Comparison of ENCODE assay signal across 13 cellular contexts in genomic region chr19:14127929-14128509, GRCh38. TPM values are rescaled to one million over a fixed set of nuclear protein-coding genes. Genes with fewer than 3 reads are reported as not detected.
DNase-seq lines count a peak whose midpoint lies in the region; ATAC-seq and TF ChIP-seq lines count a peak whose summit lies in the region.
"Had no signal": no experiment of that assay in that cellular context is flagged by ENCODE, and none has a peak within 500 bp of the region (broad histone marks: within the 10 kb centered on the region; RNA-seq: fewer than 3 reads in every experiment).

No MANE protein-coding gene starts in this region.

- 19 to 42% methylated on average over 4 of the region's 4 CpGs for WGBS in lung, 2 donors

- TF ChIP-seq CTCF in choroid plexus epithelial cell (conservative IDR thresholded peaks at IDR 0.05; ENCODE audit: low read depth, low read length) = no peak
- TF ChIP-seq CTCF in lung (IDR thresholded peaks at IDR 0.05; ENCODE audit: control extremely low read depth, extremely low read depth) = no peak

- ATAC-seq in lung (ENCODE audit: insufficient read depth, low FRiP score) = peak; percentile 55
- ATAC-seq: PC-3 had no signal

- no peaks in the 10 kb centered on the region for H3K36me3 ChIP-seq in lung (ENCODE audit: control insufficient read depth in 2 of 2, insufficient read depth in 2 of 2, low read length in 2 of 2)

- H3K27ac ChIP-seq in lung (ENCODE audit: low read depth in 1 of 2, low read length in 1 of 2) = peak overlapping the region; percentile 23 to 75
- H3K27ac ChIP-seq: 22Rv1, hepatocyte had no signal

- no peaks in the 10 kb centered on the region for H3K9me3 ChIP-seq in lung (ENCODE audit: control insufficient read depth in 2 of 2, insufficient read depth in 1 of 2, low read length in 1 of 2)

- H3K4me3 ChIP-seq in choroid plexus epithelial cell (ENCODE audit: low read depth, low read length) (no peak overlapping the region), lung (no peak overlapping the region)
- H3K4me3 ChIP-seq: hepatocyte had no signal

- no peaks in the 10 kb centered on the region for H3K27me3 ChIP-seq in lung (ENCODE audit: control insufficient read depth, insufficient read depth)
- H3K27me3 ChIP-seq: hepatocyte had no signal

- peaks cover 0 to 4% of the 10 kb centered on the region in 2 donors for H3K4me1 ChIP-seq in lung (ENCODE audit: control insufficient read depth in 2 of 2, insufficient read depth in 2 of 2, low read length in 2 of 2)

- DNase-seq in NK-92 treated with Interleukin-12 subunit alpha and Interleukin-12 subunit beta, amount 100 ng/mL, for 24 hours (lab: John Stamatoyannopoulos, UW) = peak; percentile 18
- DNase-seq in NK-92 (lab: John Stamatoyannopoulos, UW; ENCODE audit: unreplicated experiment) (no peak), choroid plexus epithelial cell (ENCODE audit: low read depth) (peak; percentile 33), lung (ENCODE audit: low spot score) (no peak), iPS-NIHi7 (ENCODE audit: extremely low spot score) (no peak), T-helper 2 cell (no peak), cerebellum (ENCODE audit: low spot score) (no peak)
- DNase-seq in activated T-cell treated with anti-CD3 and anti-CD28 coated beads, Interleukin-2, amount 50 U/mL, for 1 hour = no peak
- DNase-seq: activated CD4-positive, alpha-beta T cell treated with anti-CD3 and anti-CD28 coated beads, Interleukin-2, amount 10 ng/mL, durations not matched to agents 24 days and 14 days; PC-3 had no signal

RNA-seq across cellular contexts. Expression of gene ASF1B, which starts 8.4 kb away (rescaled TPM):
- total RNA-seq in lung (1 to 10 TPM; 2.4 to 3.5 TPM), cerebellum (4.4 TPM)
- 1 to 10 TPM; 4.1 to 5.9 TPM for polyA plus RNA-seq in lung

RNA-seq across cellular contexts. Expression of gene PRKACA, which starts 10.5 kb away (rescaled TPM):
- 100 to 1,000 TPM in 1 of 2 donors, 10 to 100 TPM in 1; 43.7 to 103 TPM for total RNA-seq in lung
- polyA plus RNA-seq in lung = 10 to 100 TPM; 54.3 to 81.5 TPM
- 27.7 TPM for total RNA-seq in cerebellum

RNA-seq across cellular contexts. Expression of gene SAMD1, which starts 37.5 kb away (rescaled TPM):
- 10 to 100 TPM; 32.9 to 48.8 TPM for total RNA-seq in lung
- polyA plus RNA-seq in lung = 10 to 100 TPM; 36.8 to 42.1 TPM
- 14.5 TPM for total RNA-seq in cerebellum

RNA-seq across cellular contexts. Expression of gene C19orf67, which starts 42.4 kb away (rescaled TPM):
- 1 to 10 TPM in 1 of 2 donors, under 1 TPM in 1; 0.37 to 1.0 TPM for total RNA-seq in lung
- polyA plus RNA-seq in lung = under 1 TPM in 1 of 2 donors, not detected in 1; 0.38 TPM
- not detected for total RNA-seq in cerebellum
- total RNA-seq: hepatocyte, PC-3, temporal lobe had no signal
- polyA plus RNA-seq: hepatocyte had no signal

RNA-seq across cellular contexts. Expression of gene MISP3, which starts 55.4 kb away (rescaled TPM):
- 10 to 100 TPM in 1 of 2 donors, 1 to 10 TPM in 1; 3.5 to 10.7 TPM for total RNA-seq in lung
- polyA plus RNA-seq in lung = 10 to 100 TPM in 1 of 2 donors, 1 to 10 TPM in 1; 4.1 to 11.2 TPM
- total RNA-seq in cerebellum = 1.5 TPM

Comparison
In these comparisons a context has a peak if more than half of its experiments do, and no peak if none do; other contexts are left out.
1. DNase-seq: peak in NK-92 treated with Interleukin-12 subunit alpha and Interleukin-12 subunit beta, amount 100 ng/mL, for 24 hours (single experiment) and choroid plexus epithelial cell (single experiment); none in NK-92 (single experiment), lung (single experiment), iPS-NIHi7 (single experiment), T-helper 2 cell (0 of 5), cerebellum (single experiment) and activated T-cell treated with anti-CD3 and anti-CD28 coated beads, Interleukin-2, amount 50 U/mL, for 1 hour (single experiment).